ENCODE assay signal across 17 cellular contexts in the genomic region with DNA sequence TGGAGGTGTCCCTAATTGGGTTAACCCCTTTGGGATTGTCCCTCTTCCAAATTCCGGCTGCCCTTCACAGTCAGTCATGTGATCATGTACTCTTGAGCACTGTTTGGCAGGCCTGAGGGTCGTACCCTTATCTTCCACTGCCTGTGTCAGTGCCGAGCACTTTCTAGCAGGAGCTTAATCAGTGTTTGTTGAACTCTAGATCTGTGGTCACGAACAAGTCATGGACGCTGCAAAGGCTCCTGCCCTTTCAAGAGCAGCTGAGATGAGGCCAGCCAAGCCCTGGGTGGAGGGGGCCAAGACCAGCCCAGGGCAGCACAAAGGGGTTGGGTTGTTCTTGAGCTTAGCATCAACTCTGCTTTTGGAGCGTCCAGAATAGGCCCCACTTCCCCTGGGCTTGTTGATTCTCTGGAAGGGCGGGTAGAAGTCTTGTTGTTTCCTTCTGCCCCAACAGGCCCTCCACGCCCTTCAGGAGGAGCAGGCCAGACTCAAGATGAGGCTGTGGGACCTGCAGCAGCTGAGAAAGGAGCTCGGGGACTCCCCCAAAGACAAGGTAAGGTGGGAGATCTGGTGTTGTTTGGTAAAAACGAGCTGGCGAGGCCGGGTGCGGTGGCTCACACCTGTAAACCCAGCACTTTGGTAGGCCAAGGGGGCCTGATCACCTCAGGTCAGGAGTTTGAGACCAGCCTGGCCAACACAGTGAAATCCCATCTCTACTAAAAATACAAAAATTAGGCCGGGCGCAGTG. TPM values are rescaled to one million over a fixed set of nuclear protein-coding genes. Genes with fewer than 3 reads are reported as not detected.
DNase-seq lines count a peak whose midpoint lies in the region; ATAC-seq and TF ChIP-seq lines count a peak whose summit lies in the region.
"Had no signal": no experiment of that assay in that cellular context is flagged by ENCODE, and none has a peak within 500 bp of the region (broad histone marks: within the 10 kb centered on the region; RNA-seq: fewer than 3 reads in every experiment).

No MANE protein-coding gene starts in this region.

- DNase-seq in activated naive CD8-positive, alpha-beta T cell treated with anti-CD3 and anti-CD28 coated beads, Interleukin-2, amount 10 ng/mL, durations not matched to agents 7 days and 5 days: no peak
- DNase-seq in activated naive CD8-positive, alpha-beta T cell treated with anti-CD3 and anti-CD28 coated beads for 36 hours: no peak
- DNase-seq in esophagus squamous epithelium (lab: John Stamatoyannopoulos, UW): no peak
- DNase-seq in myocyte (ENCODE audit: low read depth): peak; percentile 54
- no peak for DNase-seq in upper lobe of left lung
- no peak for DNase-seq in T-helper 2 cell
- DNase-seq in coronary artery (ENCODE audit: low spot score): no peak
- DNase-seq: foreskin fibroblast, immature natural killer cell, MG63, mucosa of descending colon, NCI-H82, SIG-M5, T-helper 9 cell, trophoblast cell had no signal

- H3K4me3 ChIP-seq in esophagus squamous epithelium: no peak overlapping the region
- H3K4me3 ChIP-seq in upper lobe of left lung: no peak overlapping the region
- no peak overlapping the region for H3K4me3 ChIP-seq in coronary artery
- H3K4me3 ChIP-seq: A549, MG63, mucosa of descending colon had no signal

- H3K27me3 Mint-ChIP-seq in activated naive CD8-positive, alpha-beta T cell treated with anti-CD3 and anti-CD28 coated beads, Interleukin-2, amount 10 ng/mL, durations not matched to agents 7 days and 5 days: no peaks in the 10 kb centered on the region
- no peaks in the 10 kb centered on the region for H3K27me3 Mint-ChIP-seq in activated naive CD8-positive, alpha-beta T cell treated with anti-CD3 and anti-CD28 coated beads for 36 hours

- H3K4me1 Mint-ChIP-seq in activated naive CD8-positive, alpha-beta T cell treated with anti-CD3 and anti-CD28 coated beads, Interleukin-2, amount 10 ng/mL, durations not matched to agents 7 days and 5 days: peaks cover 29% of the 10 kb centered on the region
- peaks cover 4% of the 10 kb centered on the region for H3K4me1 Mint-ChIP-seq in activated naive CD8-positive, alpha-beta T cell treated with anti-CD3 and anti-CD28 coated beads for 36 hours

- H3K4me1 ChIP-seq in esophagus squamous epithelium (peaks cover 7 to 86% (median 32%) of the 10 kb centered on the region in 3 donors), upper lobe of left lung (peaks cover 45 to 79% (median 69%) of the 10 kb centered on the region in 4 donors)

- H3K4me3 Mint-ChIP-seq in activated naive CD8-positive, alpha-beta T cell treated with anti-CD3 and anti-CD28 coated beads, Interleukin-2, amount 10 ng/mL, durations not matched to agents 7 days and 5 days: no peak overlapping the region
- H3K4me3 Mint-ChIP-seq in activated naive CD8-positive, alpha-beta T cell treated with anti-CD3 and anti-CD28 coated beads for 36 hours: no peak overlapping the region
- H3K4me3 Mint-ChIP-seq: immature natural killer cell had no signal

- 71 to 79% methylated on average over 6 to 9 of the region's 15 CpGs for WGBS in esophagus squamous epithelium, 2 donors
- WGBS in upper lobe of left lung, 2 donors: 73 to 77% methylated on average over 14 to 15 of the region's 15 CpGs

- intact Hi-C loops in esophagus squamous epithelium (cut with DNase I): no loop called here

- H3K36me3 ChIP-seq in esophagus squamous epithelium: peaks cover 7 to 52% (median 19%) of the 10 kb centered on the region in 3 donors
- peaks cover 0 to 50% (median 34%) of the 10 kb centered on the region in 4 donors for H3K36me3 ChIP-seq in upper lobe of left lung

- H3K27ac ChIP-seq in esophagus squamous epithelium: peak overlapping the region in 3 of 4 donors; percentile 5 to 27 (median 25)
- H3K27ac ChIP-seq in upper lobe of left lung: peak overlapping the region in 3 of 4 donors; percentile 8 to 85 (median 58)
- H3K27ac ChIP-seq in coronary artery: peak overlapping the region in 1 of 2 donors; percentile 72
- H3K27ac ChIP-seq: A549 had no signal

- ATAC-seq in activated naive CD8-positive, alpha-beta T cell treated with anti-CD3 and anti-CD28 coated beads, Interleukin-2, amount 10 ng/mL, durations not matched to agents 7 days and 5 days (ENCODE audit: low read depth): no peak
- no peak for ATAC-seq in upper lobe of left lung (ENCODE audit: low FRiP score in 2 of 2)
- ATAC-seq in GM18867 (IDR thresholded peaks at IDR 0.05; ENCODE audit: unreplicated experiment): no peak

- TF ChIP-seq EP300 in upper lobe of left lung (IDR thresholded peaks at IDR 0.05): no peak

- H3K27me3 ChIP-seq in esophagus squamous epithelium (no peaks in the 10 kb centered on the region), upper lobe of left lung (no peaks in the 10 kb centered on the region)
- H3K27me3 ChIP-seq: MG63 had no signal

- TF ChIP-seq POLR2A in esophagus squamous epithelium (IDR thresholded peaks at IDR 0.05) (no peak), upper lobe of left lung (IDR thresholded peaks at IDR 0.05) (no peak)

- POLR2A ChIA-PET in activated naive CD8-positive, alpha-beta T cell treated with anti-CD3 and anti-CD28 coated beads, Interleukin-2, amount 10 ng/mL, durations not matched to agents 7 days and 5 days (lab: Charles Lee): interaction anchor here (0.6 kb wide), 1 partner anchor 14 kb away, joined by 3 read pairs; no protein-coding TSS in a partner anchor

- no peaks in the 10 kb centered on the region for H3K9me3 Mint-ChIP-seq in activated naive CD8-positive, alpha-beta T cell treated with anti-CD3 and anti-CD28 coated beads, Interleukin-2, amount 10 ng/mL, durations not matched to agents 7 days and 5 days
- H3K9me3 Mint-ChIP-seq in activated naive CD8-positive, alpha-beta T cell treated with anti-CD3 and anti-CD28 coated beads for 36 hours: no peaks in the 10 kb centered on the region
- H3K9me3 Mint-ChIP-seq: immature natural killer cell had no signal

- H3K9me3 ChIP-seq in esophagus squamous epithelium (no peaks in the 10 kb centered on the region), upper lobe of left lung (no peaks in the 10 kb centered on the region)
- H3K9me3 ChIP-seq: A549, MG63, mucosa of descending colon had no signal

- TF ChIP-seq CTCF in esophagus squamous epithelium (IDR thresholded peaks at IDR 0.05) (no peak), upper lobe of left lung (IDR thresholded peaks at IDR 0.05) (no peak), coronary artery (IDR thresholded peaks at IDR 0.05) (no peak)

- H3K27ac Mint-ChIP-seq in activated naive CD8-positive, alpha-beta T cell treated with anti-CD3 and anti-CD28 coated beads, Interleukin-2, amount 10 ng/mL, durations not matched to agents 7 days and 5 days: peak overlapping the region; percentile 42
- H3K27ac Mint-ChIP-seq in activated naive CD8-positive, alpha-beta T cell treated with anti-CD3 and anti-CD28 coated beads for 36 hours: no peak overlapping the region

- H3K36me3 Mint-ChIP-seq in activated naive CD8-positive, alpha-beta T cell treated with anti-CD3 and anti-CD28 coated beads, Interleukin-2, amount 10 ng/mL, durations not matched to agents 7 days and 5 days: peaks cover 9% of the 10 kb centered on the region
- peaks cover 2% of the 10 kb centered on the region for H3K36me3 Mint-ChIP-seq in activated naive CD8-positive, alpha-beta T cell treated with anti-CD3 and anti-CD28 coated beads for 36 hours

RNA-seq across cellular contexts. Expression of a gene that starts 5.3 kb away (rescaled TPM):
- total RNA-seq in activated naive CD8-positive, alpha-beta T cell treated with anti-CD3 and anti-CD28 coated beads, Interleukin-2, amount 10 ng/mL, durations not matched to agents 7 days and 5 days: 10 to 100 TPM; 92.7 to 99.2 TPM
- total RNA-seq in activated naive CD8-positive, alpha-beta T cell treated with anti-CD3 and anti-CD28 coated beads for 36 hours: 10 to 100 TPM; 43.8 to 49.5 TPM
- 10 to 100 TPM in 3 of 4 donors, 1 to 10 TPM in 1; 5.9 to 24.4 (median 13.6) TPM for total RNA-seq in esophagus squamous epithelium
- 18.5 and 23.6 TPM in 2 replicates for total RNA-seq in myocyte
- polyA plus RNA-seq in myocyte (2012): 25.6 TPM
- 10 to 100 TPM; 17.8 to 69.0 (median 45.4) TPM for total RNA-seq in upper lobe of left lung

RNA-seq across cellular contexts. Expression of a gene that starts 10.3 kb away (rescaled TPM):
- 10 to 100 TPM; 24.4 to 34.0 TPM for total RNA-seq in activated naive CD8-positive, alpha-beta T cell treated with anti-CD3 and anti-CD28 coated beads, Interleukin-2, amount 10 ng/mL, durations not matched to agents 7 days and 5 days
- total RNA-seq in activated naive CD8-positive, alpha-beta T cell treated with anti-CD3 and anti-CD28 coated beads for 36 hours: 10 to 100 TPM; 20.8 to 23.0 TPM
- total RNA-seq in esophagus squamous epithelium (100 to 1,000 TPM in 3 of 4 donors, 10 to 100 TPM in 1; 50.5 to 154 (median 110) TPM), myocyte (346 and 366 TPM in 2 replicates), upper lobe of left lung (100 to 1,000 TPM; 122 to 343 (median 222) TPM)
- 512 TPM for polyA plus RNA-seq in myocyte (2012)

RNA-seq across cellular contexts. Expression of a gene that starts 13.1 kb away (rescaled TPM):
- under 1 TPM in 1 of 2 experiments, not detected in 1; 0.14 TPM for total RNA-seq in activated naive CD8-positive, alpha-beta T cell treated with anti-CD3 and anti-CD28 coated beads, Interleukin-2, amount 10 ng/mL, durations not matched to agents 7 days and 5 days
- total RNA-seq in activated naive CD8-positive, alpha-beta T cell treated with anti-CD3 and anti-CD28 coated beads for 36 hours: not detected
- under 1 TPM in 3 of 4 donors, not detected in 1; 0.30 to 0.76 (median 0.53) TPM for total RNA-seq in esophagus squamous epithelium
- total RNA-seq in myocyte: 0.35 and 0.78 TPM in 2 replicates
- polyA plus RNA-seq in myocyte (2012): 0.48 TPM
- 1 to 10 TPM in 1 of 6 donors, under 1 TPM in 3, not detected in 2; 0.15 to 2.0 (median 0.47) TPM for total RNA-seq in upper lobe of left lung
- polyA plus RNA-seq: immature natural killer cell had no signal

RNA-seq across cellular contexts. Expression of a gene that starts 13.7 kb away (rescaled TPM):
- 1,000 to 10,000 TPM; 1,039 to 1,066 TPM for total RNA-seq in activated naive CD8-positive, alpha-beta T cell treated with anti-CD3 and anti-CD28 coated beads, Interleukin-2, amount 10 ng/mL, durations not matched to agents 7 days and 5 days
- 1,000 to 10,000 TPM; 1,508 to 1,555 TPM for total RNA-seq in activated naive CD8-positive, alpha-beta T cell treated with anti-CD3 and anti-CD28 coated beads for 36 hours
- total RNA-seq in esophagus squamous epithelium (1,000 to 10,000 TPM in 3 of 4 donors, 100 to 1,000 TPM in 1; 775 to 1,810 (median 1,289) TPM), myocyte (1,015 and 1,025 TPM in 2 replicates), upper lobe of left lung (1,000 to 10,000 TPM in 2 of 6 donors, 100 to 1,000 TPM in 4; 534 to 1,192 (median 783) TPM)
- polyA plus RNA-seq in myocyte (2012): 3,112 TPM

RNA-seq across cellular contexts. Expression of a gene that starts 31.5 kb away (rescaled TPM):
- 10 to 100 TPM; 16.5 to 17.8 TPM for total RNA-seq in activated naive CD8-positive, alpha-beta T cell treated with anti-CD3 and anti-CD28 coated beads, Interleukin-2, amount 10 ng/mL, durations not matched to agents 7 days and 5 days
- total RNA-seq in activated naive CD8-positive, alpha-beta T cell treated with anti-CD3 and anti-CD28 coated beads for 36 hours: 10 to 100 TPM in 1 of 2 experiments, 1 to 10 TPM in 1; 9.6 to 10.2 TPM
- 1 to 10 TPM; 7.4 to 9.8 (median 8.5) TPM for total RNA-seq in esophagus squamous epithelium
- total RNA-seq in myocyte: 8.8 and 14.8 TPM in 2 replicates
- polyA plus RNA-seq in myocyte (2012): 13.2 TPM
- 10 to 100 TPM; 13.6 to 26.2 (median 17.5) TPM for total RNA-seq in upper lobe of left lung
